1 cellular context compared by ENCODE assay signal in genomic region chr20:47725248-47725973, GRCh38.
TF ChIP-seq lines count a peak whose summit lies in the region.

No MANE protein-coding gene starts in this region.

TF ChIP-seq in H1, 55 proteins besides CTCF, POLR2A, EP300 and RAD21 (continued from another document):
- TF ChIP-seq MAX (IDR thresholded peaks at IDR 0.05) (peak; percentile 72), TCF12 (IDR thresholded peaks at IDR 0.05; ENCODE audit: low read depth, low read length) (no peak), SP1 (IDR thresholded peaks at IDR 0.05; ENCODE audit: low read depth, low read length) (no peak), SIX5 (IDR thresholded peaks at IDR 0.05; ENCODE audit: low read depth, low read length) (no peak), E2F6 (IDR thresholded peaks at IDR 0.05) (no peak), CREB1 (IDR thresholded peaks at IDR 0.05) (peak; percentile 21; the same call in 1 of the 2 replicates), KDM4A (IDR thresholded peaks at IDR 0.05; ENCODE audit: low read depth, low read length, severe bottlenecking) (no peak), NANOG (IDR thresholded peaks at IDR 0.05; ENCODE audit: insufficient read depth, low read depth, low read length, poor library complexity, severe bottlenecking) (no peak), CHD1 (IDR thresholded peaks at IDR 0.05; ENCODE audit: low read depth, low read length) (no peak), SRF (IDR thresholded peaks at IDR 0.05; ENCODE audit: low read depth, low read length) (no peak)
